In genomic region chr19:50381881-50382729, GRCh38 we compare ENCODE assay signal across 34 cellular contexts. TPM values are rescaled to one million over a fixed set of nuclear protein-coding genes. Genes with fewer than 3 reads are reported as not detected.
"Had no signal": no experiment of that assay in that cellular context is flagged by ENCODE, and none has a peak within 500 bp of the region (broad histone marks: within the 10 kb centered on the region; RNA-seq: fewer than 3 reads in every experiment).

No MANE protein-coding gene starts in this region.

- ATAC-seq: activated CD4-positive, CD25-positive, alpha-beta regulatory T cell treated with anti-CD3 and anti-CD28 coated beads, Interleukin-2, amount 50 U/mL, for 24 hours; activated naive CD8-positive, alpha-beta T cell treated with anti-CD3 and anti-CD28 coated beads, Interleukin-2, amount 50 U/mL, for 24 hours; heart right ventricle; left lung; pancreas; psoas muscle; stimulated activated effector memory CD8-positive, alpha-beta T cell treated with anti-CD3 and anti-CD28 coated beads, Interleukin-12 subunit alpha, Interleukin-12 subunit beta, amount 100 ng/mL, for 72 hours had no signal

- DNase-seq: activated CD4-positive, alpha-beta memory T cell treated with anti-CD3 and anti-CD28 coated beads, Interleukin-2, amount 10 ng/mL, durations not matched to agents 7 days and 5 days; activated CD4-positive, alpha-beta T cell treated with anti-CD3 and anti-CD28 coated beads, Interleukin-2, amount 10 ng/mL, durations not matched to agents 7 days and 5 days; activated naive CD8-positive, alpha-beta T cell treated with anti-CD3 and anti-CD28 coated beads, Interleukin-2, amount 50 U/mL, for 24 hours; activated T-cell treated with anti-CD3 and anti-CD28 coated beads, Interleukin-2, amount 50 U/mL, for 48 hours; amygdala; central memory CD4-positive, alpha-beta T cell; dermis blood vessel endothelial cell; effector CD4-positive, alpha-beta T cell; esophagus squamous epithelium; foreskin melanocyte; heart right ventricle; kidney glomerular epithelial cell; left lung; mesendoderm; psoas muscle; sigmoid colon; small intestine; stimulated activated CD4-positive, alpha-beta T cell treated with anti-CD3 and anti-CD28 coated beads, Interleukin-4, amount 100 ng/mL, for 24 hours; T-helper 9 cell had no signal

- H3K9me3 Mint-ChIP-seq: activated CD4-positive, alpha-beta memory T cell treated with anti-CD3 and anti-CD28 coated beads, Interleukin-2, amount 10 ng/mL, durations not matched to agents 7 days and 5 days; activated CD4-positive, alpha-beta T cell treated with anti-CD3 and anti-CD28 coated beads, Interleukin-2, amount 10 ng/mL, durations not matched to agents 7 days and 5 days; activated naive CD4-positive, alpha-beta T cell treated with anti-CD3 and anti-CD28 coated beads, Interleukin-2, amount 50 U/mL, for 24 hours; activated naive CD8-positive, alpha-beta T cell treated with anti-CD3 and anti-CD28 coated beads, Interleukin-2, amount 50 U/mL, for 24 hours; activated T-helper 2 cell treated with anti-CD3 and anti-CD28 coated beads, Interferon-gamma antibody, Interleukin-2, Interleukin-4, amounts not matched to agents 10 μg/mL and 5 μg/mL and 100 μg/mL, durations not matched to agents 14 hours and 24 hours and 36 hours; nephron; stimulated activated effector memory CD8-positive, alpha-beta T cell treated with anti-CD3 and anti-CD28 coated beads, Interleukin-12 subunit alpha, Interleukin-12 subunit beta, amount 100 ng/mL, for 72 hours; stimulated activated naive CD8-positive, alpha-beta T cell treated with anti-CD3 and anti-CD28 coated beads, Interleukin-15, Interleukin-2, amounts not matched to agents 100 ng/mL and 50 ng/mL, for 24 hours; type B pancreatic cell had no signal

- H3K27ac ChIP-seq: epithelial cell of prostate, left lung, pancreas, vagina had no signal

- H3K27me3 Mint-ChIP-seq: activated CD4-positive, alpha-beta memory T cell treated with anti-CD3 and anti-CD28 coated beads, Interleukin-2, amount 10 ng/mL, durations not matched to agents 7 days and 5 days; activated CD4-positive, alpha-beta T cell treated with anti-CD3 and anti-CD28 coated beads, Interleukin-2, amount 10 ng/mL, durations not matched to agents 7 days and 5 days; activated naive CD4-positive, alpha-beta T cell treated with anti-CD3 and anti-CD28 coated beads, Interleukin-2, amount 50 U/mL, for 24 hours; activated naive CD8-positive, alpha-beta T cell treated with anti-CD3 and anti-CD28 coated beads, Interleukin-2, amount 50 U/mL, for 24 hours; stimulated activated naive CD8-positive, alpha-beta T cell treated with anti-CD3 and anti-CD28 coated beads, Interleukin-15, Interleukin-2, amounts not matched to agents 100 ng/mL and 50 ng/mL, for 24 hours; type B pancreatic cell had no signal

- H3K27ac Mint-ChIP-seq: activated CD4-positive, alpha-beta memory T cell treated with anti-CD3 and anti-CD28 coated beads, Interleukin-2, amount 10 ng/mL, durations not matched to agents 7 days and 5 days; stimulated activated naive CD8-positive, alpha-beta T cell treated with anti-CD3 and anti-CD28 coated beads, Interleukin-15, Interleukin-2, amounts not matched to agents 100 ng/mL and 50 ng/mL, for 24 hours had no signal

- H3K9me3 ChIP-seq: esophagus squamous epithelium, heart right ventricle, left lung, pancreas, psoas muscle, sigmoid colon, thoracic aorta, vagina had no signal

- H3K4me3 ChIP-seq: esophagus squamous epithelium, heart right ventricle, left lung, lung, pancreas, psoas muscle, sigmoid colon, thoracic aorta, vagina had no signal

- H3K27me3 ChIP-seq: esophagus squamous epithelium, heart right ventricle, left lung, pancreas, sigmoid colon, vagina had no signal

- H3K4me3 Mint-ChIP-seq: activated naive CD4-positive, alpha-beta T cell treated with anti-CD3 and anti-CD28 coated beads, Interleukin-2, amount 50 U/mL, for 24 hours; activated naive CD8-positive, alpha-beta T cell treated with anti-CD3 and anti-CD28 coated beads, Interleukin-2, amount 50 U/mL, for 24 hours; stimulated activated naive CD8-positive, alpha-beta T cell treated with anti-CD3 and anti-CD28 coated beads, Interleukin-15, Interleukin-2, amounts not matched to agents 100 ng/mL and 50 ng/mL, for 24 hours had no signal

RNA-seq across cellular contexts. Expression of gene NAPSA, which starts 16.7 kb away (rescaled TPM):
- total RNA-seq: dermis blood vessel endothelial cell, mononuclear cell, thoracic aorta had no signal

RNA-seq across cellular contexts. Expression of gene SPIB, which starts 36.6 kb away (rescaled TPM):
- total RNA-seq: dermis blood vessel endothelial cell, glomerular endothelial cell, subcutaneous adipose tissue, thoracic aorta, vagina had no signal

RNA-seq across cellular contexts. Expression of gene MYBPC2, which starts 50.6 kb away (rescaled TPM):
- total RNA-seq: activated CD4-positive, alpha-beta T cell treated with anti-CD3 and anti-CD28 coated beads, Interleukin-2, amount 10 ng/mL, durations not matched to agents 7 days and 5 days; dermis blood vessel endothelial cell; glomerular endothelial cell; sigmoid colon; subcutaneous adipose tissue; vagina had no signal
